Comparison of ENCODE assay signal across 1 cellular context in genomic region chr5:120327180-120327579, GRCh38.
TF ChIP-seq lines count a peak whose summit lies in the region.

No MANE protein-coding gene starts in this region.

TF ChIP-seq in HCT116, 20 proteins besides CTCF, POLR2A, EP300 and RAD21 (continued from another document):
- TF ChIP-seq ZBTB33 (IDR thresholded peaks at IDR 0.05; ENCODE audit: extremely low read depth, insufficient replicate concordance, low read length) (no peak), MAX (IDR thresholded peaks at IDR 0.05) (no peak), EGR1 (IDR thresholded peaks at IDR 0.05; ENCODE audit: low read depth) (no peak)
